ENCODE assay signal across 11 cellular contexts in the genomic region with DNA sequence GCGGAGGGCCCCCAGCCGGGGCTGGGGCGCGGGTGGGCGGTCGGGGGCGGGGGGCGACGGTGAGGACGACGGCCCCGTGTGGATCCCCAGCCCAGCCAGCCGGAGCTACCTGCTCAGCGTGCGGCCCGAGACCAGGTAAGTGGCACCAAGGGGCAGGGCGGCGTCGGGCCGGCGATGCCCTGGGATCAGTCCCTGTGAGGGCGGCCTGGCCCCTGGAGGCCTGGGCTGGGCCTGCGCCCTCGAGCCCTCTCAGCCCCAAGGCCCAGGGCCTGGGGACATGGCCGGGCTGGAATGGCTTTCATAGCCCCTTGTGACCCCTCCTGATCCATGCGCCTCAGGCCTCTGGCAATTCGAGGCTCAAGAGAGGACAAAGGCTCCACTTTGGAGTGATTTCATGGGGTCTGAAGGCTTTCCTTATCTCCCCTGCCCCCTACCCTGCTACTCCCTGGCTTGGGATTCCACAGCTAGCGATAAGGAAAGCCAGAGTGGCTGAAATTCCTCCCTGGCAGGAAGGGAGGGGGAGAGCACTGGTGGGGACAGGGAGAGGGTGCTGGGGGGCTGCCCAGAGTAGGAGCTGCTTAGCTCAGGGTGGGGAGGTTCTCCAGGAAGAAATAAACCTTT. TPM values are rescaled to one million over a fixed set of nuclear protein-coding genes. Genes with fewer than 3 reads are reported as not detected.
DNase-seq lines count a peak whose midpoint lies in the region; ATAC-seq, FAIRE-seq and TF ChIP-seq lines count a peak whose summit lies in the region.
"Had no signal": no experiment of that assay in that cellular context is flagged by ENCODE, and none has a peak within 500 bp of the region (broad histone marks: within the 10 kb centered on the region; RNA-seq: fewer than 3 reads in every experiment).

No MANE protein-coding gene starts in this region.

- H3K9me3 ChIP-seq in IMR-90 (ENCODE audit: control insufficient read depth, insufficient read depth, low read length) (no peaks in the 10 kb centered on the region), HepG2 (ENCODE audit: low read length) (no peaks in the 10 kb centered on the region)

- CTCF ChIA-PET in IMR-90 (lab: Yijun Ruan, JAX), result interaction anchor here (0.7 kb wide), 1 partner anchor 13 kb away, joined by 6 read pairs; no protein-coding TSS in a partner anchor
- CTCF ChIA-PET in HepG2 (lab: Yijun Ruan, JAX; ENCODE audit: low intra/inter-chr PET ratio, low total read pairs), result no interaction called here

- H3K27me3 ChIP-seq in IMR-90 (ENCODE audit: control insufficient read depth, insufficient read depth, low read length) (peaks cover 5% of the 10 kb centered on the region; the same call in 1 of the 2 replicates), HepG2 (ENCODE audit: control insufficient read depth in 1 of 2, insufficient read depth in 2 of 2, low read length in 2 of 2) (no peaks in the 10 kb centered on the region)

- no peak overlapping the region for H2AK5ac ChIP-seq in IMR-90 (ENCODE audit: low read depth, low read length)

- FAIRE-seq in HepG2 (lab: Jason Lieb, UNC), result no peak

- no peak overlapping the region for H3K4ac ChIP-seq in IMR-90 (ENCODE audit: low read depth, low read length)

- dilution Hi-C loops in IMR-90 (cut with HindIII; ENCODE audit: low sequenced_read_pairs, unreplicated experiment), result no loop called here

- H2BK5ac ChIP-seq in IMR-90 (ENCODE audit: low read depth, low read length, poor library complexity, severe bottlenecking), result no peak overlapping the region

- TF ChIP-seq RAD21 in IMR-90 (IDR thresholded peaks at IDR 0.05; ENCODE audit: low read length) (no peak), HepG2 (CRISPR knock-in tag; IDR thresholded peaks at IDR 0.05) (no peak)

- H3K36me3 ChIP-seq in IMR-90 (ENCODE audit: control insufficient read depth, insufficient read depth, low read length), result no peaks in the 10 kb centered on the region
- no peaks in the 10 kb centered on the region for H3K36me3 ChIP-seq in HepG2 (replicated peaks in 1 of 2; ENCODE audit: control insufficient read depth in 1 of 2, insufficient read depth in 2 of 2, low read length in 2 of 2)

- H3K27me3 Mint-ChIP-seq in stimulated activated naive B cell treated with anti-CD40 and anti-IgM and Interleukin-4, amounts not matched to agents 10 μg/mL and 1 μg/mL and 100 μg/mL, for 72 hours, result peaks cover 22 to 27% of the 10 kb centered on the region in 2 donors

- H4K20me1 ChIP-seq in IMR-90 (ENCODE audit: insufficient read depth, low read length) (no peaks in the 10 kb centered on the region), HepG2 (ENCODE audit: insufficient read depth, low read length) (no peaks in the 10 kb centered on the region)

- ATAC-seq in IMR-90 (ENCODE audit: low read depth) (peak; percentile 9; the same call in 1 of the 2 replicates), HepG2 (peak; percentile 12; the same call in 2 of the 3 replicates), GM18870 (IDR thresholded peaks at IDR 0.05; ENCODE audit: unreplicated experiment) (no peak)
- ATAC-seq in stimulated activated naive B cell treated with anti-CD40 and anti-IgM and Interleukin-4, amounts not matched to agents 10 μg/mL and 1 μg/mL and 100 μg/mL, for 72 hours (replicated peaks), result peak; percentile 53 to 61

- peaks cover 6 to 12% of the 10 kb centered on the region in 2 donors for H3K4me1 Mint-ChIP-seq in stimulated activated naive B cell treated with anti-CD40 and anti-IgM and Interleukin-4, amounts not matched to agents 10 μg/mL and 1 μg/mL and 100 μg/mL, for 72 hours

- no peak overlapping the region for H2BK15ac ChIP-seq in IMR-90 (ENCODE audit: low read depth, low read length)

- 45% methylated on average over 4 of the region's 28 CpGs; no CpG with 5 or more reads in 1 of the 2 experiments for WGBS in IMR-90 (ENCODE audit: extremely low coverage in 2 of 2, insufficient read length in 1 of 2), 2 experiments
- WGBS in HepG2 (ENCODE audit: low lambda C conversion rate), result 96% methylated on average over 14 of the region's 28 CpGs

- in situ Hi-C loops in IMR-90 (cut with MboI; ENCODE audit: low sequenced_read_pairs) (no loop called here), HepG2 (cut with HindIII; ENCODE audit: extremely low pct_ligation_motif_present, low pct_unique_long_range_greater_than_20kb) (no loop called here)

- no peak overlapping the region for H2BK20ac ChIP-seq in IMR-90 (ENCODE audit: low read depth, low read length)

- H2AK9ac ChIP-seq in IMR-90 (replicated peaks; ENCODE audit: low read depth, low read length, poor library complexity), result no peak overlapping the region

- no peak overlapping the region for H3K4me3 ChIP-seq in IMR-90 (ENCODE audit: insufficient read depth, low read depth, low read length)
- no peak overlapping the region for H3K4me3 ChIP-seq in HepG2 (replicated peaks in 1 of 3; ENCODE audit: insufficient read depth in 1 of 3, low read depth in 2 of 3, low read length in 3 of 3)

- intact Hi-C loops in IMR-90 (cut with micrococcal nuclease), result no loop called here
- intact Hi-C loops in HepG2 (cut with micrococcal nuclease; ENCODE audit: unreplicated experiment), result loop anchor here (2.0 to 10.0 kb wide), 3 partner anchors 63 to 229 kb away; partner anchors contain the start of genes NMB and WDR73

- H4K8ac ChIP-seq in IMR-90 (ENCODE audit: low read depth in 2 of 2, low read length in 2 of 2), result no peak overlapping the region

- H2BK120ac ChIP-seq in IMR-90 (ENCODE audit: low read depth, low read length), result no peak overlapping the region; the same call in 1 of the 2 replicates

- no peak for TF ChIP-seq EP300 in HepG2 (IDR thresholded peaks at IDR 0.05; ENCODE audit: low read depth in 2 of 2, low read length in 2 of 2)
- TF ChIP-seq EP300 in HepG2 (CRISPR knock-in tag; IDR thresholded peaks at IDR 0.05; ENCODE audit: borderline replicate concordance), result no peak

- TF ChIP-seq CTCF in IMR-90 (conservative IDR thresholded peaks at IDR 0.05; ENCODE audit: low read depth, low read length), result no peak
- no peak for TF ChIP-seq CTCF in HepG2 (CRISPR knock-in tag; IDR thresholded peaks at IDR 0.05)

- no peak overlapping the region for H3K9ac ChIP-seq in IMR-90 (ENCODE audit: low read depth, low read length)
- H3K9ac ChIP-seq in HepG2 (ENCODE audit: insufficient read depth, low read depth, low read length), result no peak overlapping the region

- H3K79me1 ChIP-seq in IMR-90 (ENCODE audit: low read depth in 1 of 2, low read length in 2 of 2), result no peaks in the 10 kb centered on the region

- no peak overlapping the region for H3K18ac ChIP-seq in IMR-90 (ENCODE audit: low read depth, low read length)

- H3K79me2 ChIP-seq in HepG2 (ENCODE audit: insufficient read depth, low read length), result no peaks in the 10 kb centered on the region

- H2AFZ ChIP-seq in IMR-90 (replicated peaks; ENCODE audit: low read length, poor library complexity) (peak overlapping the region; percentile 44), HepG2 (ENCODE audit: low read length) (no peak overlapping the region)

- H4K91ac ChIP-seq in IMR-90 (ENCODE audit: insufficient read depth, low read depth, low read length), result no peak overlapping the region

- H3K9me1 ChIP-seq in IMR-90 (ENCODE audit: insufficient read depth, low read length), result no peaks in the 10 kb centered on the region

- no peak for DNase-seq in IMR-90
- DNase-seq in ecto neural progenitor cell (ENCODE audit: low spot score), result peak; percentile 78
- DNase-seq in HepG2 (ENCODE audit: low spot score), result no peak
- no peak for DNase-seq in stimulated activated naive B cell treated with anti-CD40 and anti-IgM and Interleukin-4, amounts not matched to agents 10 μg/mL and 1 μg/mL and 100 μg/mL, for 72 hours
- no peak for DNase-seq in stimulated activated CD4-positive, alpha-beta T cell treated with anti-CD3 and anti-CD28 coated beads, Interleukin-12 subunit alpha, Interleukin-12 subunit beta, amount 100 ng/mL, for 4 hours
- no peak for DNase-seq in LoVo (ENCODE audit: low spot score)
- no peak for DNase-seq in GF-D8 (lab: John Stamatoyannopoulos, UW)
- DNase-seq: activated B cell treated with CpG ODN at 0.5 μM for 24 hours, cerebellar nuclear complex had no signal

- POLR2A ChIA-PET in IMR-90 (lab: Charles Lee; ENCODE audit: unreplicated experiment), result no interaction called here
- POLR2A ChIA-PET in HepG2 (lab: Yijun Ruan, JAX), result interaction anchor here (0.7 to 2.0 kb wide), 2 partner anchors 53 to 101 kb away, joined by 3 to 6 read pairs; partner anchors contain the start of gene SEC11A

- no peaks in the 10 kb centered on the region for H3K4me1 ChIP-seq in IMR-90 (ENCODE audit: control insufficient read depth, insufficient read depth, low read length)
- peaks cover 62% of the 10 kb centered on the region for H3K4me1 ChIP-seq in HepG2 (ENCODE audit: insufficient read depth, low read length)

- H3K56ac ChIP-seq in IMR-90 (ENCODE audit: extremely low read depth, insufficient read depth, low read length), result no peak overlapping the region

- no peak overlapping the region for H3K14ac ChIP-seq in IMR-90 (replicated peaks; ENCODE audit: low read depth, low read length)

- H3K4me2 ChIP-seq in IMR-90 (ENCODE audit: low read depth, low read length), result no peak overlapping the region
- peak overlapping the region; percentile 78; the same call in 1 of the 2 replicates for H3K4me2 ChIP-seq in HepG2 (ENCODE audit: low read depth, low read length)

- H3K23ac ChIP-seq in IMR-90 (ENCODE audit: low read depth, low read length), result no peak overlapping the region; the same call in 1 of the 2 replicates

- TF ChIP-seq POLR2A in IMR-90 (IDR thresholded peaks at IDR 0.05; ENCODE audit: low read depth, low read length) (no peak), HepG2 (IDR thresholded peaks at IDR 0.05; ENCODE audit: insufficient read depth in 1 of 2, low read depth in 2 of 2, low read length in 2 of 2) (no peak)

- no peak overlapping the region for H3K27ac Mint-ChIP-seq in stimulated activated naive B cell treated with anti-CD40 and anti-IgM and Interleukin-4, amounts not matched to agents 10 μg/mL and 1 μg/mL and 100 μg/mL, for 72 hours
- H3K27ac Mint-ChIP-seq: activated B cell treated with CpG ODN at 0.5 μM for 24 hours; natural killer cell treated with Interleukin-12 subunit alpha and Interleukin-12 subunit beta and Interleukin-15 and Interleukin-18, amount 100 ng/mL, for 72 hours had no signal

- no peak overlapping the region for H3K4me3 Mint-ChIP-seq in stimulated activated naive B cell treated with anti-CD40 and anti-IgM and Interleukin-4, amounts not matched to agents 10 μg/mL and 1 μg/mL and 100 μg/mL, for 72 hours
- H3K4me3 Mint-ChIP-seq: activated B cell treated with CpG ODN at 0.5 μM for 24 hours; natural killer cell treated with Interleukin-12 subunit alpha and Interleukin-12 subunit beta and Interleukin-15 and Interleukin-18, amount 100 ng/mL, for 72 hours had no signal

- BruUV-seq in IMR-90 (replicated peaks; lab: Mats Ljungman, UMichigan) (no TSS peak), HepG2 (replicated peaks; lab: Mats Ljungman, UMichigan) (no TSS peak)

- H4K5ac ChIP-seq in IMR-90 (ENCODE audit: low read depth, low read length), result no peak overlapping the region

- H3K27ac ChIP-seq in IMR-90 (ENCODE audit: insufficient read depth, low read length), result no peak overlapping the region
- H3K27ac ChIP-seq in HepG2 (ENCODE audit: extremely low read length, insufficient read depth, low read length), result no peak overlapping the region

- H3K9me3 Mint-ChIP-seq in stimulated activated naive B cell treated with anti-CD40 and anti-IgM and Interleukin-4, amounts not matched to agents 10 μg/mL and 1 μg/mL and 100 μg/mL, for 72 hours, result no peaks in the 10 kb centered on the region
- H3K9me3 Mint-ChIP-seq: activated B cell treated with CpG ODN at 0.5 μM for 24 hours; natural killer cell treated with Interleukin-12 subunit alpha and Interleukin-12 subunit beta and Interleukin-15 and Interleukin-18, amount 100 ng/mL, for 72 hours had no signal

- H3K36me3 Mint-ChIP-seq in stimulated activated naive B cell treated with anti-CD40 and anti-IgM and Interleukin-4, amounts not matched to agents 10 μg/mL and 1 μg/mL and 100 μg/mL, for 72 hours, result peaks cover 4 to 10% of the 10 kb centered on the region in 2 donors
- H3K36me3 Mint-ChIP-seq: natural killer cell treated with Interleukin-12 subunit alpha and Interleukin-12 subunit beta and Interleukin-15 and Interleukin-18, amount 100 ng/mL, for 72 hours had no signal

RNA-seq across cellular contexts. Expression of gene ALPK3, which starts 0.4 kb away (rescaled TPM):
- under 0.01 TPM in 2 replicates for total RNA-seq in IMR-90 (2012; rRNA removed)
- 0.06 and 0.26 TPM in 2 replicates for polyA plus RNA-seq in IMR-90 (2012; rRNA removed)
- polyA plus RNA-seq in IMR-90 (2012; cell fraction: cytosol; rRNA removed), result 0.03 and 0.05 TPM in 2 replicates
- polyA plus RNA-seq in IMR-90 (2012; cell fraction: nucleus; rRNA removed; ENCODE audit: low replicate concordance), result 0.47 and 0.57 TPM in 2 replicates
- total RNA-seq in HepG2 (2016; rRNA removed; fragmentation: Illumina TruSeq; extraction: Trizol), result 0.03 and 0.04 TPM in 2 replicates
- total RNA-seq in HepG2 (2016; cell fraction: cytosol; rRNA removed; fragmentation: Illumina TruSeq; extraction: Trizol; ENCODE audit: low read depth), result under 0.01 TPM in 1 of 2 replicates, not detected in the other
- total RNA-seq in HepG2 (2016; cell fraction: insoluble cytoplasmic fraction; rRNA removed; fragmentation: Illumina TruSeq; extraction: Trizol), result 0.03 and 0.04 TPM in 2 replicates
- not detected in 2 replicates for total RNA-seq in HepG2 (2016; cell fraction: membrane; rRNA removed; fragmentation: Illumina TruSeq; extraction: Trizol)
- 0.03 and 0.34 TPM in 2 replicates for total RNA-seq in HepG2 (2016; cell fraction: nucleus; rRNA removed; fragmentation: Illumina TruSeq; extraction: Trizol)
- polyA plus RNA-seq in HepG2 (2011; rRNA removed), result 0.10 and 0.42 TPM in 2 replicates
- 0.03 and 0.05 TPM in 2 replicates for polyA plus RNA-seq in HepG2 (2011; cell fraction: cytosol; rRNA removed)
- 0.31 and 0.56 TPM in 2 replicates for polyA plus RNA-seq in HepG2 (2011; cell fraction: nucleus; rRNA removed)
- polyA plus RNA-seq in HepG2 (2012), result 0.13 and 0.16 TPM in 2 replicates
- not detected in 2 replicates for polyA plus RNA-seq in HepG2 (2016; cell fraction: cytosol; fragmentation: Illumina TruSeq; extraction: Trizol; ENCODE audit: low read depth)
- 0.02 TPM in 1 of 2 replicates, not detected in the other for polyA plus RNA-seq in HepG2 (2016; cell fraction: insoluble cytoplasmic fraction; fragmentation: Illumina TruSeq; extraction: Trizol; ENCODE audit: low read depth)
- not detected in 2 replicates for polyA plus RNA-seq in HepG2 (2016; cell fraction: membrane; fragmentation: Illumina TruSeq; extraction: Trizol; ENCODE audit: low read depth)
- 0.12 TPM in 1 of 2 replicates, not detected in the other for polyA plus RNA-seq in HepG2 (2016; cell fraction: nucleus; fragmentation: Illumina TruSeq; extraction: Trizol; ENCODE audit: insufficient read depth, low read depth)
- 0.10 and 0.65 TPM in 2 replicates for polyA minus RNA-seq in HepG2 (2011; rRNA and poly(A)+ RNA removed; ENCODE audit: low replicate concordance)
- polyA minus RNA-seq in HepG2 (2011; cell fraction: cytosol; rRNA and poly(A)+ RNA removed), result not detected in 2 replicates
- polyA minus RNA-seq in HepG2 (2011; cell fraction: nucleus; rRNA and poly(A)+ RNA removed), result 0.12 and 0.13 TPM in 2 replicates
